Comparison of ENCODE assay signal across 1 cellular context in the genomic region with DNA sequence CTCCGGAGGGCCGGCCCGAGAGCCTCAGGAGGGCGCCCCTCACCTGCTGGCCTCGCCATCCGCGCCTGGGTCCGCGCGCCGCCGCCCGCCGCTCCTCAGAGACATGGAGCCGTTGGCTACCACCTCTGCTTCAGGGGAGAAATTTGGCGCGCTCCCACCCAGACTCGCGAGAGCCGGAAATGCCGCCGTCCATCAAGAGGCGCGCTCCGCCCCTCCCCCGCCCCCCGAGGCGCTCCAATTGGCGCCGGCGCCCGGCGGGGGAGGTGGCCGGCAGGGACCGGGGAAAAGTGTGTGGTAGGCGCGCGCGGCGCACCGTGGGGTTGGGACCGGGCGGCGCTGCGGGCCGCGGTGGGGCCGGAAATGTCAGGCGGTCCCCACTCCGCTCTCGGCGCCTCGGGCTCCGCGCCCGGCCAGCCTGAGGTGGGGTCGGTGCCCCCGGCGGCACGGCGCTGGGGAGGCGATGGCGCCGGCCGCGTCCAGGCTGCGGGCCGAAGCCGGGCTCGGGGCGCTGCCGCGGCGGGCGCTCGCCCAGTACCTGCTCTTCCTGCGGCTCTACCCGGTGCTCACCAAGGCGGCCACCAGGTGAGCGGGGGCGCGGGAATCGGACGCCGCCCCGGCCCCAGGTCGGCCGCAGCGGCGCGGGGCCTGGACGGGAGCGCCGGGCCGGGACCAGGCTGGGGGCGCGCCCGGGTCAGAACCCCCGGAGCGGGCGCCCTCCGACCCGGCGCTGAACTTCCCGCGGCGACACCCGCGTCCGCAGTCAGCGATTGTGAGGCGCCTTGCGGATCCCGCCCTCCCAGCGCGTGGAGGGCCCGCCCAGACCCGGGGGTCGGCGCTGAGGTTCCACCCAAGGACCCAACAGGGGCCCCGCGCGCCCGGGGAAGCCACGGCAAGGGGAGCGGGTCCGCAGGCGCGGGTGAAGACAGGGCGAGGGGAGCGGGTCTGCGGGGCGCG.
A peak's percentile ranks its signal among the peaks of the same experiment; 100 is the strongest.
TF ChIP-seq lines count a peak whose summit lies in the region.

A gene with protein sequence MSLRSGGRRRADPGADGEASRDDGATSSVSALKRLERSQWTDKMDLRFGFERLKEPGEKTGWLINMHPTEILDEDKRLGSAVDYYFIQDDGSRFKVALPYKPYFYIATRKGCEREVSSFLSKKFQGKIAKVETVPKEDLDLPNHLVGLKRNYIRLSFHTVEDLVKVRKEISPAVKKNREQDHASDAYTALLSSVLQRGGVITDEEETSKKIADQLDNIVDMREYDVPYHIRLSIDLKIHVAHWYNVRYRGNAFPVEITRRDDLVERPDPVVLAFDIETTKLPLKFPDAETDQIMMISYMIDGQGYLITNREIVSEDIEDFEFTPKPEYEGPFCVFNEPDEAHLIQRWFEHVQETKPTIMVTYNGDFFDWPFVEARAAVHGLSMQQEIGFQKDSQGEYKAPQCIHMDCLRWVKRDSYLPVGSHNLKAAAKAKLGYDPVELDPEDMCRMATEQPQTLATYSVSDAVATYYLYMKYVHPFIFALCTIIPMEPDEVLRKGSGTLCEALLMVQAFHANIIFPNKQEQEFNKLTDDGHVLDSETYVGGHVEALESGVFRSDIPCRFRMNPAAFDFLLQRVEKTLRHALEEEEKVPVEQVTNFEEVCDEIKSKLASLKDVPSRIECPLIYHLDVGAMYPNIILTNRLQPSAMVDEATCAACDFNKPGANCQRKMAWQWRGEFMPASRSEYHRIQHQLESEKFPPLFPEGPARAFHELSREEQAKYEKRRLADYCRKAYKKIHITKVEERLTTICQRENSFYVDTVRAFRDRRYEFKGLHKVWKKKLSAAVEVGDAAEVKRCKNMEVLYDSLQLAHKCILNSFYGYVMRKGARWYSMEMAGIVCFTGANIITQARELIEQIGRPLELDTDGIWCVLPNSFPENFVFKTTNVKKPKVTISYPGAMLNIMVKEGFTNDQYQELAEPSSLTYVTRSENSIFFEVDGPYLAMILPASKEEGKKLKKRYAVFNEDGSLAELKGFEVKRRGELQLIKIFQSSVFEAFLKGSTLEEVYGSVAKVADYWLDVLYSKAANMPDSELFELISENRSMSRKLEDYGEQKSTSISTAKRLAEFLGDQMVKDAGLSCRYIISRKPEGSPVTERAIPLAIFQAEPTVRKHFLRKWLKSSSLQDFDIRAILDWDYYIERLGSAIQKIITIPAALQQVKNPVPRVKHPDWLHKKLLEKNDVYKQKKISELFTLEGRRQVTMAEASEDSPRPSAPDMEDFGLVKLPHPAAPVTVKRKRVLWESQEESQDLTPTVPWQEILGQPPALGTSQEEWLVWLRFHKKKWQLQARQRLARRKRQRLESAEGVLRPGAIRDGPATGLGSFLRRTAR (N-terminal part only) (minus strand): TSS at position 132 of the 954 bp plus-strand sequence. CDS start 27 bp downstream, at position 105.
A gene (plus strand): TSS at position 377 of the 954 bp plus-strand sequence. CDS start 84 bp downstream, at position 461.

TF ChIP-seq in K562, 482 proteins besides CTCF, POLR2A, EP300 and RAD21 (continued from another document and continues in another):
- TF ChIP-seq, protein P1, sequence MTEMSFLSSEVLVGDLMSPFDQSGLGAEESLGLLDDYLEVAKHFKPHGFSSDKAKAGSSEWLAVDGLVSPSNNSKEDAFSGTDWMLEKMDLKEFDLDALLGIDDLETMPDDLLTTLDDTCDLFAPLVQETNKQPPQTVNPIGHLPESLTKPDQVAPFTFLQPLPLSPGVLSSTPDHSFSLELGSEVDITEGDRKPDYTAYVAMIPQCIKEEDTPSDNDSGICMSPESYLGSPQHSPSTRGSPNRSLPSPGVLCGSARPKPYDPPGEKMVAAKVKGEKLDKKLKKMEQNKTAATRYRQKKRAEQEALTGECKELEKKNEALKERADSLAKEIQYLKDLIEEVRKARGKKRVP (CRISPR knock-in tag; IDR thresholded peaks at IDR 0.05): no peak
- TF ChIP-seq POU5F1 (IDR thresholded peaks at IDR 0.05; ENCODE audit: borderline replicate concordance, low read depth, low read length, partially characterized antibody) (no peak), KLF13 (tag; IDR thresholded peaks at IDR 0.05; ENCODE audit: borderline replicate concordance, low read depth) (peak; percentile 64; the same call in 1 of the 2 replicates), SIN3A (IDR thresholded peaks at IDR 0.05; ENCODE audit: borderline replicate concordance in 2 of 2, control insufficient read depth in 1 of 2, low read depth in 2 of 2, low read length in 2 of 2) (peak in 1 of 2 experiments; percentile 74; a peak in 3 of 4 replicates), MED1 (CRISPR knock-in tag; IDR thresholded peaks at IDR 0.05; ENCODE audit: borderline replicate concordance) (no peak), ZNF282 (CRISPR knock-in tag; IDR thresholded peaks at IDR 0.05) (no peak), ZFX (CRISPR knock-in tag; IDR thresholded peaks at IDR 0.05) (peak; percentile 55), CHD2 (IDR thresholded peaks at IDR 0.05; ENCODE audit: low read depth, low read length) (peak; percentile 99), NR2C1 (IDR thresholded peaks at IDR 0.05) (no peak), NR2C1 (tag; IDR thresholded peaks at IDR 0.05) (no peak), CC2D1A (IDR thresholded peaks at IDR 0.05) (no peak), SMAD2 (IDR thresholded peaks at IDR 0.05; ENCODE audit: low read depth, low read length) (no peak), ZNF668 (CRISPR knock-in tag; IDR thresholded peaks at IDR 0.05) (no peak), CBFB (CRISPR knock-in tag; IDR thresholded peaks at IDR 0.05) (no peak), MYBL2 (IDR thresholded peaks at IDR 0.05; ENCODE audit: low read depth) (no peak), MYBL2 (CRISPR knock-in tag; IDR thresholded peaks at IDR 0.05; ENCODE audit: borderline replicate concordance) (no peak), TRIM24 (IDR thresholded peaks at IDR 0.05) (0 out of 4 replicates have a peak, but pooled peaks of 1 of the 2 experiments have one; percentile 33), ZNF224 (CRISPR knock-in tag; IDR thresholded peaks at IDR 0.05) (no peak), HNRNPK (IDR thresholded peaks at IDR 0.05; ENCODE audit: low read depth, low read length, poor library complexity, severe bottlenecking) (no peak), SRSF3 (IDR thresholded peaks at IDR 0.05; ENCODE audit: insufficient read depth, low read length) (no peak), ZNF175 (CRISPR knock-in tag; IDR thresholded peaks at IDR 0.05; ENCODE audit: low read depth) (no peak), ZNF384 (IDR thresholded peaks at IDR 0.05; ENCODE audit: low read depth, low read length) (0 out of 2 replicates have a peak, but pooled peaks have one; percentile 8), ZNF165 (CRISPR knock-in tag; IDR thresholded peaks at IDR 0.05; ENCODE audit: borderline replicate concordance) (no peak), ZNF79 (CRISPR knock-in tag; IDR thresholded peaks at IDR 0.05; ENCODE audit: low read depth) (no peak), ZNF695 (CRISPR knock-in tag; IDR thresholded peaks at IDR 0.05) (no peak)
- TF ChIP-seq, protein P2, sequence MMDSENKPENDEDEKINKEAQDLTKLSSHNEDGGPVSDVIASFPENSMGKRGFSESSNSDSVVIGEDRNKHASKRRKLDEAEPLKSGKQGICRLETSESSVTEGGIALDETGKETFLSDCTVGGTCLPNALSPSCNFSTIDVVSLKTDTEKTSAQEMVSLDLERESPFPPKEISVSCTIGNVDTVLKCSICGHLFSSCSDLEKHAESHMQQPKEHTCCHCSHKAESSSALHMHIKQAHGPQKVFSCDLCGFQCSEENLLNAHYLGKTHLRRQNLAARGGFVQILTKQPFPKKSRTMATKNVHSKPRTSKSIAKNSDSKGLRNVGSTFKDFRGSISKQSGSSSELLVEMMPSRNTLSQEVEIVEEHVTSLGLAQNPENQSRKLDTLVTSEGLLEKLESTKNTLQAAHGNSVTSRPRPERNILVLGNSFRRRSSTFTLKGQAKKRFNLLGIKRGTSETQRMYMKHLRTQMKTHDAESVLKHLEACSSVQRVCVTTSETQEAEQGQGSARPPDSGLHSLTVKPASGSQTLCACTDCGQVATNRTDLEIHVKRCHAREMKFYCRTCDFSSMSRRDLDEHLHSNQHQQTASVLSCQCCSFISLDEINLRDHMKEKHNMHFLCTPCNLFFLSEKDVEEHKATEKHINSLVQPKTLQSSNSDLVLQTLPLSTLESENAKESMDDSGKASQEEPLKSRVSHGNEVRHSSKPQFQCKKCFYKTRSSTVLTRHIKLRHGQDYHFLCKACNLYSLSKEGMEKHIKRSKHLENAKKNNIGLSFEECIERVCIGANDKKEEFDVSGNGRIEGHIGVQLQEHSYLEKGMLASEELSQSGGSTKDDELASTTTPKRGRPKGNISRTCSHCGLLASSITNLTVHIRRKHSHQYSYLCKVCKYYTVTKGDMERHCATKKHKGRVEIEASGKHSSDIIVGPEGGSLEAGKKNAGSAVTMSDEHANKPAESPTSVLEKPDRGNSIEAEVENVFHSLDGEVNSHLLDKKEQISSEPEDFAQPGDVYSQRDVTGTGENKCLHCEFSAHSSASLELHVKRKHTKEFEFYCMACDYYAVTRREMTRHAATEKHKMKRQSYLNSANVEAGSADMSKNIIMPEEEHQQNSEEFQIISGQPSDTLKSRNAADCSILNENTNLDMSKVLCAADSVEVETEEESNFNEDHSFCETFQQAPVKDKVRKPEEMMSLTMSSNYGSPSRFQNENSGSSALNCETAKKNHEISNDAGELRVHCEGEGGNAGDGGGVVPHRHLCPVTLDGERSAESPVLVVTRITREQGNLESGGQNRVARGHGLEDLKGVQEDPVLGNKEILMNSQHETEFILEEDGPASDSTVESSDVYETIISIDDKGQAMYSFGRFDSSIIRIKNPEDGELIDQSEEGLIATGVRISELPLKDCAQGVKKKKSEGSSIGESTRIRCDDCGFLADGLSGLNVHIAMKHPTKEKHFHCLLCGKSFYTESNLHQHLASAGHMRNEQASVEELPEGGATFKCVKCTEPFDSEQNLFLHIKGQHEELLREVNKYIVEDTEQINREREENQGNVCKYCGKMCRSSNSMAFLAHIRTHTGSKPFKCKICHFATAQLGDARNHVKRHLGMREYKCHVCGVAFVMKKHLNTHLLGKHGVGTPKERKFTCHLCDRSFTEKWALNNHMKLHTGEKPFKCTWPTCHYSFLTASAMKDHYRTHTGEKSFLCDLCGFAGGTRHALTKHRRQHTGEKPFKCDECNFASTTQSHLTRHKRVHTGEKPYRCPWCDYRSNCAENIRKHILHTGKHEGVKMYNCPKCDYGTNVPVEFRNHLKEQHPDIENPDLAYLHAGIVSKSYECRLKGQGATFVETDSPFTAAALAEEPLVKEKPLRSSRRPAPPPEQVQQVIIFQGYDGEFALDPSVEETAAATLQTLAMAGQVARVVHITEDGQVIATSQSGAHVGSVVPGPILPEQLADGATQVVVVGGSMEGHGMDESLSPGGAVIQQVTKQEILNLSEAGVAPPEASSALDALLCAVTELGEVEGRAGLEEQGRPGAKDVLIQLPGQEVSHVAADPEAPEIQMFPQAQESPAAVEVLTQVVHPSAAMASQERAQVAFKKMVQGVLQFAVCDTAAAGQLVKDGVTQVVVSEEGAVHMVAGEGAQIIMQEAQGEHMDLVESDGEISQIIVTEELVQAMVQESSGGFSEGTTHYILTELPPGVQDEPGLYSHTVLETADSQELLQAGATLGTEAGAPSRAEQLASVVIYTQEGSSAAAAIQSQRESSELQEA (IDR thresholded peaks at IDR 0.05; ENCODE audit: low read depth): no peak
- TF ChIP-seq, protein P3, sequence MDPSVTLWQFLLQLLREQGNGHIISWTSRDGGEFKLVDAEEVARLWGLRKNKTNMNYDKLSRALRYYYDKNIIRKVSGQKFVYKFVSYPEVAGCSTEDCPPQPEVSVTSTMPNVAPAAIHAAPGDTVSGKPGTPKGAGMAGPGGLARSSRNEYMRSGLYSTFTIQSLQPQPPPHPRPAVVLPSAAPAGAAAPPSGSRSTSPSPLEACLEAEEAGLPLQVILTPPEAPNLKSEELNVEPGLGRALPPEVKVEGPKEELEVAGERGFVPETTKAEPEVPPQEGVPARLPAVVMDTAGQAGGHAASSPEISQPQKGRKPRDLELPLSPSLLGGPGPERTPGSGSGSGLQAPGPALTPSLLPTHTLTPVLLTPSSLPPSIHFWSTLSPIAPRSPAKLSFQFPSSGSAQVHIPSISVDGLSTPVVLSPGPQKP (CRISPR knock-in tag; IDR thresholded peaks at IDR 0.05): no peak
- TF ChIP-seq, protein P4, sequence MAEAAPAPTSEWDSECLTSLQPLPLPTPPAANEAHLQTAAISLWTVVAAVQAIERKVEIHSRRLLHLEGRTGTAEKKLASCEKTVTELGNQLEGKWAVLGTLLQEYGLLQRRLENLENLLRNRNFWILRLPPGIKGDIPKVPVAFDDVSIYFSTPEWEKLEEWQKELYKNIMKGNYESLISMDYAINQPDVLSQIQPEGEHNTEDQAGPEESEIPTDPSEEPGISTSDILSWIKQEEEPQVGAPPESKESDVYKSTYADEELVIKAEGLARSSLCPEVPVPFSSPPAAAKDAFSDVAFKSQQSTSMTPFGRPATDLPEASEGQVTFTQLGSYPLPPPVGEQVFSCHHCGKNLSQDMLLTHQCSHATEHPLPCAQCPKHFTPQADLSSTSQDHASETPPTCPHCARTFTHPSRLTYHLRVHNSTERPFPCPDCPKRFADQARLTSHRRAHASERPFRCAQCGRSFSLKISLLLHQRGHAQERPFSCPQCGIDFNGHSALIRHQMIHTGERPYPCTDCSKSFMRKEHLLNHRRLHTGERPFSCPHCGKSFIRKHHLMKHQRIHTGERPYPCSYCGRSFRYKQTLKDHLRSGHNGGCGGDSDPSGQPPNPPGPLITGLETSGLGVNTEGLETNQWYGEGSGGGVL (CRISPR knock-in tag; IDR thresholded peaks at IDR 0.05): no peak
- TF ChIP-seq, protein P5, sequence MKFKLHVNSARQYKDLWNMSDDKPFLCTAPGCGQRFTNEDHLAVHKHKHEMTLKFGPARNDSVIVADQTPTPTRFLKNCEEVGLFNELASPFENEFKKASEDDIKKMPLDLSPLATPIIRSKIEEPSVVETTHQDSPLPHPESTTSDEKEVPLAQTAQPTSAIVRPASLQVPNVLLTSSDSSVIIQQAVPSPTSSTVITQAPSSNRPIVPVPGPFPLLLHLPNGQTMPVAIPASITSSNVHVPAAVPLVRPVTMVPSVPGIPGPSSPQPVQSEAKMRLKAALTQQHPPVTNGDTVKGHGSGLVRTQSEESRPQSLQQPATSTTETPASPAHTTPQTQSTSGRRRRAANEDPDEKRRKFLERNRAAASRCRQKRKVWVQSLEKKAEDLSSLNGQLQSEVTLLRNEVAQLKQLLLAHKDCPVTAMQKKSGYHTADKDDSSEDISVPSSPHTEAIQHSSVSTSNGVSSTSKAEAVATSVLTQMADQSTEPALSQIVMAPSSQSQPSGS (CRISPR knock-in tag; IDR thresholded peaks at IDR 0.05): 0 out of 2 replicates have a peak, but pooled peaks have one; percentile 60
- TF ChIP-seq, protein P6, sequence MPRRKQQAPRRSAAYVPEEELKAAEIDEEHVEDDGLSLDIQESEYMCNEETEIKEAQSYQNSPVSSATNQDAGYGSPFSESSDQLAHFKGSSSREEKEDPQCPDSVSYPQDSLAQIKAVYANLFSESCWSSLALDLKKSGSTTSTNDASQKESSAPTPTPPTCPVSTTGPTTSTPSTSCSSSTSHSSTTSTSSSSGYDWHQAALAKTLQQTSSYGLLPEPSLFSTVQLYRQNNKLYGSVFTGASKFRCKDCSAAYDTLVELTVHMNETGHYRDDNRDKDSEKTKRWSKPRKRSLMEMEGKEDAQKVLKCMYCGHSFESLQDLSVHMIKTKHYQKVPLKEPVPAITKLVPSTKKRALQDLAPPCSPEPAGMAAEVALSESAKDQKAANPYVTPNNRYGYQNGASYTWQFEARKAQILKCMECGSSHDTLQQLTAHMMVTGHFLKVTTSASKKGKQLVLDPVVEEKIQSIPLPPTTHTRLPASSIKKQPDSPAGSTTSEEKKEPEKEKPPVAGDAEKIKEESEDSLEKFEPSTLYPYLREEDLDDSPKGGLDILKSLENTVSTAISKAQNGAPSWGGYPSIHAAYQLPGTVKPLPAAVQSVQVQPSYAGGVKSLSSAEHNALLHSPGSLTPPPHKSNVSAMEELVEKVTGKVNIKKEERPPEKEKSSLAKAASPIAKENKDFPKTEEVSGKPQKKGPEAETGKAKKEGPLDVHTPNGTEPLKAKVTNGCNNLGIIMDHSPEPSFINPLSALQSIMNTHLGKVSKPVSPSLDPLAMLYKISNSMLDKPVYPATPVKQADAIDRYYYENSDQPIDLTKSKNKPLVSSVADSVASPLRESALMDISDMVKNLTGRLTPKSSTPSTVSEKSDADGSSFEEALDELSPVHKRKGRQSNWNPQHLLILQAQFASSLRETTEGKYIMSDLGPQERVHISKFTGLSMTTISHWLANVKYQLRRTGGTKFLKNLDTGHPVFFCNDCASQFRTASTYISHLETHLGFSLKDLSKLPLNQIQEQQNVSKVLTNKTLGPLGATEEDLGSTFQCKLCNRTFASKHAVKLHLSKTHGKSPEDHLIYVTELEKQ (CRISPR knock-in tag; IDR thresholded peaks at IDR 0.05): no peak
